In the genomic region with DNA sequence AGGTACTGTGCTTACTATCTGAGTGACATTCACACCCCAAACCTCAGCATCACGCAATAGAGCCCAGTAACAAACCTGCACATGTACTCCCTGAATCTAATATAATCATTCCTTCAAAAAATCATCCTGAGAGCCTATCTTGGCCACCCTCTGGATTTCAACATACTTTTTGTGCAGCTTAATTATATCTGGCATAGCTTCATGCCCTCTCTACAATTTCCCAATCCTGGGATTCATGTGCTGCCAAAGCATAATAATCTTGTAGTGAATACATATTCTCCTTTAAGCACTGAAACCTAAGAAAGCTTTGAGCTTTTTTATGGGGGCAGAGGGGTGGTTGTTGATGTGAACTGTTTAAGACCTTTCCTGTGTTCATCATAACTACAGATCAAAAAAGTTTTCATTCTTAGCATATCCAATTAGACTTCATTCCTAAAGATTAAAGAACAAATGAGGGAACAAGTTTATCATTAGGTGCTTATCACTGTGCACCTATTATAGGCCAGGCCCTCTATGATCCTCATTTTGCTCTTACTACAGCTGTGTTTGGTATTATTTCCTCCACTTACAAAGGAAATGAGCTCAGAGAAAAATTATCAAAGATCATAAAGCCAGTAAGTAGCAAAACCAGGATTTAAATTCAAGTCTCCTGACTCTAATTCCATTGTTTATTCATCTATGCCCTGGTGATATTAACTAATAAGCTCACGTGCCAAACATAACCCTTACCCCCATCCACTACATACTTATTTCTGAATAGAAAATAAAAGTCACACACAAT, we compare ENCODE assay signal across 28 cellular contexts. TPM values are rescaled to one million over a fixed set of nuclear protein-coding genes. Genes with fewer than 3 reads are reported as not detected.
DNase-seq lines count a peak whose midpoint lies in the region; ATAC-seq and TF ChIP-seq lines count a peak whose summit lies in the region.
"Had no signal": no experiment of that assay in that cellular context is flagged by ENCODE, and none has a peak within 500 bp of the region (broad histone marks: within the 10 kb centered on the region; RNA-seq: fewer than 3 reads in every experiment).

No MANE protein-coding gene starts in this region.

- H3K4me1 Mint-ChIP-seq in activated naive CD8-positive, alpha-beta T cell (ENCODE audit: low read depth), result no peaks in the 10 kb centered on the region
- H3K4me1 Mint-ChIP-seq in activated naive CD8-positive, alpha-beta T cell treated with anti-CD3 and anti-CD28 coated beads, Interleukin-2, amount 50 U/mL, for 24 hours, result no peaks in the 10 kb centered on the region
- H3K4me1 Mint-ChIP-seq in mesothelial cell of epicardium, result peaks cover 26% of the 10 kb centered on the region
- H3K4me1 Mint-ChIP-seq: immature natural killer cell had no signal

- ATAC-seq in activated naive CD8-positive, alpha-beta T cell treated with anti-CD3 and anti-CD28 coated beads, Interleukin-2, amount 50 U/mL, for 24 hours, result no peak
- ATAC-seq in HG03520 (IDR thresholded peaks at IDR 0.05; ENCODE audit: unreplicated experiment), result no peak
- no peak for ATAC-seq in HG03280 (IDR thresholded peaks at IDR 0.05; ENCODE audit: unreplicated experiment)
- ATAC-seq in body of pancreas, result no peak
- ATAC-seq: esophagus mucosa, K562, left colon, psoas muscle, Right ventricle myocardium inferior had no signal

- H3K27me3 ChIP-seq in body of pancreas, result no peaks in the 10 kb centered on the region
- H3K27me3 ChIP-seq: BE2C, cardiac muscle cell, colonic mucosa, tibial artery had no signal

- no peaks in the 10 kb centered on the region for H3K27me3 Mint-ChIP-seq in activated naive CD8-positive, alpha-beta T cell
- no peaks in the 10 kb centered on the region for H3K27me3 Mint-ChIP-seq in activated naive CD8-positive, alpha-beta T cell treated with anti-CD3 and anti-CD28 coated beads, Interleukin-2, amount 50 U/mL, for 24 hours
- H3K27me3 Mint-ChIP-seq in mesothelial cell of epicardium (ENCODE audit: low read depth), result no peaks in the 10 kb centered on the region

- intact Hi-C loops in body of pancreas (cut with DNase I), result no loop called here

- no peaks in the 10 kb centered on the region for H3K4me1 ChIP-seq in body of pancreas
- H3K4me1 ChIP-seq: BE2C, colonic mucosa, psoas muscle, tibial artery had no signal

- no peak for TF ChIP-seq POLR2A in body of pancreas (IDR thresholded peaks at IDR 0.05)

- no peaks in the 10 kb centered on the region for H3K36me3 ChIP-seq in body of pancreas (replicated peaks in 1 of 2; ENCODE audit: insufficient read depth in 1 of 2, low read depth in 2 of 2)
- H3K36me3 ChIP-seq: cardiac muscle cell, colonic mucosa, tibial artery had no signal

- H3K9me3 ChIP-seq in body of pancreas, result no peaks in the 10 kb centered on the region
- H3K9me3 ChIP-seq: BE2C, colonic mucosa, psoas muscle, tibial artery had no signal

- no peaks in the 10 kb centered on the region for H3K9me3 Mint-ChIP-seq in activated naive CD8-positive, alpha-beta T cell (ENCODE audit: low read depth)
- H3K9me3 Mint-ChIP-seq in activated naive CD8-positive, alpha-beta T cell treated with anti-CD3 and anti-CD28 coated beads, Interleukin-2, amount 50 U/mL, for 24 hours, result no peaks in the 10 kb centered on the region
- no peaks in the 10 kb centered on the region for H3K9me3 Mint-ChIP-seq in mesothelial cell of epicardium
- H3K9me3 Mint-ChIP-seq: immature natural killer cell had no signal

- H3K4me3 ChIP-seq in body of pancreas, result no peak overlapping the region
- H3K4me3 ChIP-seq: cardiac muscle cell, colonic mucosa, K562, PC-9, psoas muscle, tibial artery had no signal

- H3K4me3 Mint-ChIP-seq in activated naive CD8-positive, alpha-beta T cell, result no peak overlapping the region
- H3K4me3 Mint-ChIP-seq in activated naive CD8-positive, alpha-beta T cell treated with anti-CD3 and anti-CD28 coated beads, Interleukin-2, amount 50 U/mL, for 24 hours, result no peak overlapping the region
- no peak overlapping the region for H3K4me3 Mint-ChIP-seq in mesothelial cell of epicardium
- H3K4me3 Mint-ChIP-seq: immature natural killer cell had no signal

- H3K27ac Mint-ChIP-seq in activated naive CD8-positive, alpha-beta T cell, result peak overlapping the region; percentile 56
- no peak overlapping the region for H3K27ac Mint-ChIP-seq in activated naive CD8-positive, alpha-beta T cell treated with anti-CD3 and anti-CD28 coated beads, Interleukin-2, amount 50 U/mL, for 24 hours
- H3K27ac Mint-ChIP-seq in mesothelial cell of epicardium, result peak overlapping the region; percentile 47

- H3K27ac ChIP-seq in body of pancreas, result no peak overlapping the region
- H3K27ac ChIP-seq: cardiac muscle cell, colonic mucosa, PC-9, psoas muscle, tibial artery, VCaP had no signal

- DNase-seq in activated naive CD8-positive, alpha-beta T cell treated with anti-CD3 and anti-CD28 coated beads, Interleukin-2, amount 50 U/mL, for 24 hours, result no peak
- DNase-seq in amniotic epithelial cell (ENCODE audit: low read depth), result peak; percentile 56
- DNase-seq in mesothelial cell of epicardium (ENCODE audit: low spot score in 2 of 2, unreplicated experiment in 2 of 2), result no peak
- no peak for DNase-seq in body of pancreas
- DNase-seq: activated effector memory CD4-positive, alpha-beta T cell treated with anti-CD3 and anti-CD28 coated beads, Interleukin-2, amount 50 U/mL, for 16 hours; anterior cingulate cortex; BE2C; colonic mucosa; effector memory CD4-positive, alpha-beta T cell; hypothalamus; immature natural killer cell; left colon; mammary epithelial cell; NCI-H1105 treated with DMSO at 0.1 percent for 48 hours; NCI-H2029; NCI-H2227 treated with DMSO at 0.1 percent for 48 hours; NCI-H526 treated with DMSO at 0.1 percent for 48 hours; PC-9; psoas muscle; tibial artery had no signal

- peaks cover 9% of the 10 kb centered on the region for H3K36me3 Mint-ChIP-seq in activated naive CD8-positive, alpha-beta T cell
- H3K36me3 Mint-ChIP-seq in activated naive CD8-positive, alpha-beta T cell treated with anti-CD3 and anti-CD28 coated beads, Interleukin-2, amount 50 U/mL, for 24 hours (ENCODE audit: low read depth), result peaks cover 27% of the 10 kb centered on the region
- peaks cover 18% of the 10 kb centered on the region for H3K36me3 Mint-ChIP-seq in mesothelial cell of epicardium

- TF ChIP-seq CTCF in mesothelial cell of epicardium (IDR thresholded peaks at IDR 0.05; ENCODE audit: unreplicated experiment) (no peak), body of pancreas (IDR thresholded peaks at IDR 0.05) (no peak)

- whole genome bisulfite sequencing in body of pancreas, 2 donors, result 87 to 96% methylated on average over 2 of the region's 2 CpGs

RNA-seq across cellular contexts. Expression of a gene that starts 51.2 kb away (rescaled TPM):
- total RNA-seq in mesothelial cell of epicardium, result 241 to 262 TPM (median 246 TPM) in 3 replicates
- total RNA-seq in body of pancreas, result 10 to 100 TPM; 24.4 to 34.5 TPM
